16 cellular contexts compared by ENCODE assay signal in genomic region chr19:5052515-5052914, GRCh38.
DNase-seq lines count a peak whose midpoint lies in the region; TF ChIP-seq lines count a peak whose summit lies in the region.
"Had no signal": no experiment of that assay in that cellular context is flagged by ENCODE, and none has a peak within 500 bp of the region (broad histone marks: within the 10 kb centered on the region; RNA-seq: fewer than 3 reads in every experiment).

No MANE protein-coding gene starts in this region.

- WGBS in GM23248 (ENCODE audit: low coverage in 1 of 2, low lambda C conversion rate in 2 of 2, missing lambda C conversion rate in 2 of 2), 2 experiments, result 95 to 97% methylated on average over 11 to 13 of the region's 13 CpGs

- DNase-seq in GM23248, result peak; percentile 29
- no peak for DNase-seq in LNCaP clone FGC (ENCODE audit: low read depth)
- DNase-seq in cardiac fibroblast (ENCODE audit: low read depth in 2 of 2), result no peak
- DNase-seq in osteocyte (ENCODE audit: extremely low spot score, unreplicated experiment), result no peak
- no peak for DNase-seq in type B pancreatic cell (ENCODE audit: extremely low spot score, unreplicated experiment)
- no peak for DNase-seq in NCI-H1092 (lab: John Stamatoyannopoulos, UW)
- no peak for DNase-seq in activated CD4-positive, alpha-beta T cell treated with anti-CD3 and anti-CD28 coated beads for 48 hours
- DNase-seq: activated naive CD8-positive, alpha-beta T cell treated with anti-CD3 and anti-CD28 coated beads, Interleukin-2, amount 10 ng/mL, durations not matched to agents 7 days and 5 days; glutamatergic neuron; naive thymus-derived CD4-positive, alpha-beta T cell; NCI-H2029; NCI-H510A treated with DMSO at 0.1 percent for 48 hours; testis had no signal

- peaks cover 4% of the 10 kb centered on the region for H3F3A ChIP-seq in GM23248 (ENCODE audit: insufficient read depth)

- in situ Hi-C loops in GM23248 (cut with MboI), result no loop called here

- no peaks in the 10 kb centered on the region; the same call in 1 of the 2 replicates for H4K20me1 ChIP-seq in GM23248 (ENCODE audit: insufficient read depth)

- H3K27me3 Mint-ChIP-seq in osteocyte (ENCODE audit: unreplicated experiment) (no peaks in the 10 kb centered on the region), type B pancreatic cell (no peaks in the 10 kb centered on the region)
- H3K27me3 Mint-ChIP-seq: activated naive CD8-positive, alpha-beta T cell treated with anti-CD3 and anti-CD28 coated beads, Interleukin-2, amount 10 ng/mL, durations not matched to agents 7 days and 5 days; naive thymus-derived CD4-positive, alpha-beta T cell had no signal

- H3K4me3 Mint-ChIP-seq in osteocyte (ENCODE audit: unreplicated experiment) (no peak overlapping the region), type B pancreatic cell (no peak overlapping the region)
- H3K4me3 Mint-ChIP-seq: activated naive CD8-positive, alpha-beta T cell treated with anti-CD3 and anti-CD28 coated beads, Interleukin-2, amount 10 ng/mL, durations not matched to agents 7 days and 5 days; naive thymus-derived CD4-positive, alpha-beta T cell had no signal

- H3K79me2 ChIP-seq in GM23248 (ENCODE audit: insufficient read depth), result peaks cover 8% of the 10 kb centered on the region; the same call in 1 of the 2 replicates

- no peak overlapping the region for H2AFZ ChIP-seq in GM23248

- H3K9me3 Mint-ChIP-seq in osteocyte (ENCODE audit: unreplicated experiment), result no peaks in the 10 kb centered on the region
- no peaks in the 10 kb centered on the region for H3K9me3 Mint-ChIP-seq in type B pancreatic cell
- H3K9me3 Mint-ChIP-seq: activated naive CD8-positive, alpha-beta T cell treated with anti-CD3 and anti-CD28 coated beads, Interleukin-2, amount 10 ng/mL, durations not matched to agents 7 days and 5 days; naive thymus-derived CD4-positive, alpha-beta T cell had no signal

- H3K27ac Mint-ChIP-seq in osteocyte (ENCODE audit: unreplicated experiment) (no peak overlapping the region), type B pancreatic cell (no peak overlapping the region)
- H3K27ac Mint-ChIP-seq: activated naive CD8-positive, alpha-beta T cell treated with anti-CD3 and anti-CD28 coated beads, Interleukin-2, amount 10 ng/mL, durations not matched to agents 7 days and 5 days had no signal

- H3K4me2 ChIP-seq in GM23248 (ENCODE audit: unreplicated experiment), result no peak overlapping the region

- peaks cover 3% of the 10 kb centered on the region; the same call in 1 of the 2 replicates for H3K36me3 ChIP-seq in GM23248 (ENCODE audit: low read depth)
- H3K36me3 ChIP-seq: prostate gland had no signal

- H3K36me3 Mint-ChIP-seq in osteocyte (ENCODE audit: unreplicated experiment), result peaks cover 12% of the 10 kb centered on the region
- peaks cover 5% of the 10 kb centered on the region for H3K36me3 Mint-ChIP-seq in type B pancreatic cell

- 0 out of 2 replicates have a peak, but pooled peaks have one; percentile 9 for TF ChIP-seq CTCF in LNCaP clone FGC (IDR thresholded peaks at IDR 0.05; ENCODE audit: control insufficient read depth, extremely low read depth, insufficient read depth)
- peak; percentile 12 for TF ChIP-seq CTCF in cardiac fibroblast (IDR thresholded peaks at IDR 0.05; ENCODE audit: low read depth, low read length)
- peak; percentile 7 for TF ChIP-seq CTCF in osteocyte (IDR thresholded peaks at IDR 0.05)
- no peak for TF ChIP-seq CTCF in type B pancreatic cell (conservative IDR thresholded peaks at IDR 0.05)

- no peaks in the 10 kb centered on the region for H3K9me2 ChIP-seq in GM23248 (ENCODE audit: insufficient read depth)

- H3K9ac ChIP-seq in GM23248, result no peak overlapping the region

- peaks cover 23% of the 10 kb centered on the region for H3K4me1 Mint-ChIP-seq in osteocyte (ENCODE audit: unreplicated experiment)
- peaks cover 5% of the 10 kb centered on the region for H3K4me1 Mint-ChIP-seq in type B pancreatic cell (ENCODE audit: unreplicated experiment)
- H3K4me1 Mint-ChIP-seq: activated naive CD8-positive, alpha-beta T cell treated with anti-CD3 and anti-CD28 coated beads, Interleukin-2, amount 10 ng/mL, durations not matched to agents 7 days and 5 days had no signal

- H3K4me3 ChIP-seq in GM23248, result no peak overlapping the region
- no peak overlapping the region for H3K4me3 ChIP-seq in LNCaP clone FGC (ENCODE audit: low read depth, low read length)
- H3K4me3 ChIP-seq in cardiac fibroblast (replicated peaks in 1 of 2; ENCODE audit: low read depth in 2 of 2, low read length in 2 of 2), result no peak overlapping the region
- H3K4me3 ChIP-seq: BLaER1 treated with 17β-estradiol and CSF1 and Interleukin-3, amounts not matched to agents 10 nM and 100 nM; lung; prostate gland; testis had no signal

- H3K4me1 ChIP-seq in GM23248 (ENCODE audit: insufficient read depth), result peaks cover 18% of the 10 kb centered on the region

- H3K27me3 ChIP-seq in GM23248 (replicated peaks; ENCODE audit: insufficient read depth), result no peaks in the 10 kb centered on the region
- H3K27me3 ChIP-seq: BLaER1 treated with 17β-estradiol and CSF1 and Interleukin-3, amounts not matched to agents 10 nM and 100 nM; testis had no signal

- no peak overlapping the region for H3K27ac ChIP-seq in GM23248
- H3K27ac ChIP-seq: BLaER1 treated with 17β-estradiol and CSF1 and Interleukin-3, amounts not matched to agents 10 nM and 100 nM; prostate gland; testis had no signal

- no peaks in the 10 kb centered on the region for H3K9me3 ChIP-seq in GM23248 (ENCODE audit: low read depth)
- H3K9me3 ChIP-seq: BLaER1 treated with 17β-estradiol and CSF1 and Interleukin-3, amounts not matched to agents 10 nM and 100 nM; prostate gland; testis had no signal
